20 cellular contexts compared by ENCODE assay signal in genomic region chr14:93540235-93540634, GRCh38.
DNase-seq lines count a peak whose midpoint lies in the region; ATAC-seq, FAIRE-seq and TF ChIP-seq lines count a peak whose summit lies in the region.
"Had no signal": no experiment of that assay in that cellular context is flagged by ENCODE, and none has a peak within 500 bp of the region (broad histone marks: within the 10 kb centered on the region; RNA-seq: fewer than 3 reads in every experiment).

No MANE protein-coding gene starts in this region.

- H3K4me1 ChIP-seq in OCI-LY3 (ENCODE audit: low read length) (peaks cover 21% of the 10 kb centered on the region), K562 (replicated peaks in 1 of 2; ENCODE audit: control insufficient read depth in 2 of 2, insufficient read depth in 2 of 2, low read length in 2 of 2) (no peaks in the 10 kb centered on the region), neuronal stem cell (ENCODE audit: control insufficient read depth in 2 of 2, insufficient read depth in 1 of 2, low read depth in 1 of 2, low read length in 2 of 2) (peaks cover 0 to 7% of the 10 kb centered on the region in 2 donors), gastroesophageal sphincter (no peaks in the 10 kb centered on the region)
- H3K4me1 ChIP-seq: BE2C, Caco-2 had no signal

- no peak overlapping the region for H4K8ac ChIP-seq in neuronal stem cell (ENCODE audit: low read depth, low read length)

- H3K36me3 ChIP-seq in OCI-LY3 (replicated peaks; ENCODE audit: low read depth, low read length) (no peaks in the 10 kb centered on the region), K562 (ENCODE audit: control insufficient read depth, insufficient read depth, low read length) (no peaks in the 10 kb centered on the region), neuronal stem cell (replicated peaks in 1 of 2; ENCODE audit: control insufficient read depth in 2 of 2, insufficient read depth in 2 of 2, low read length in 2 of 2) (peaks cover 0 to 2% of the 10 kb centered on the region in 2 donors), gastroesophageal sphincter (no peaks in the 10 kb centered on the region)
- H3K36me3 ChIP-seq: BLaER1 had no signal

- intact Hi-C loops in K562 (cut with micrococcal nuclease) = no loop called here

- H2AK5ac ChIP-seq in neuronal stem cell (ENCODE audit: low read depth, low read length) = no peak overlapping the region

- H3K4me3 ChIP-seq in OCI-LY3 (ENCODE audit: low read length) (no peak overlapping the region), K562 (no peak overlapping the region), neuronal stem cell (ENCODE audit: low read length in 2 of 2) (no peak overlapping the region), gastroesophageal sphincter (no peak overlapping the region)
- H3K4me3 ChIP-seq: BLaER1 had no signal

- no peak for DNase-seq in GM12891 (ENCODE audit: insufficient read length, low spot score)
- DNase-seq in K562 (ENCODE audit: extremely low read depth in 1 of 4, low spot score in 3 of 4) = no peak
- DNase-seq in neuronal stem cell (ENCODE audit: low spot score) = no peak
- DNase-seq in mesenteric fat pad (ENCODE audit: low spot score) = no peak
- DNase-seq: 8988T; ACHN; BE2C; C1 segment of cervical spinal cord; Caco-2; Calu3; CD4-positive, alpha-beta memory T cell; CD4-positive, CD25-positive, alpha-beta regulatory T cell; DMS79 treated with DMSO at 0.1 percent for 48 hours; GF-D8 had no signal

- H3K79me2 ChIP-seq in OCI-LY3 (ENCODE audit: low read length) = no peaks in the 10 kb centered on the region
- no peaks in the 10 kb centered on the region for H3K79me2 ChIP-seq in K562 (ENCODE audit: control insufficient read depth, insufficient read depth, low read length)

- no peak overlapping the region for H3K27ac ChIP-seq in OCI-LY3 (ENCODE audit: low read length)
- no peak overlapping the region for H3K27ac ChIP-seq in K562 (ENCODE audit: extremely low read depth, low read depth, low read length)
- H3K27ac ChIP-seq in neuronal stem cell (replicated peaks; ENCODE audit: low read length) = no peak overlapping the region
- no peak overlapping the region for H3K27ac ChIP-seq in gastroesophageal sphincter
- H3K27ac ChIP-seq: BLaER1 had no signal

- H3K9me1 ChIP-seq in K562 (ENCODE audit: control insufficient read depth, insufficient read depth, low read length) = no peaks in the 10 kb centered on the region

- H3K79me1 ChIP-seq in neuronal stem cell (ENCODE audit: low read depth, low read length) = no peaks in the 10 kb centered on the region

- H3K27me3 ChIP-seq in OCI-LY3 (ENCODE audit: low read depth, low read length) = no peaks in the 10 kb centered on the region
- peaks cover 0 to 4% of the 10 kb centered on the region in 2 experiments; a peak in 1 of 5 replicates for H3K27me3 ChIP-seq in K562 (ENCODE audit: control insufficient read depth in 2 of 2, insufficient read depth in 2 of 2, low read length in 2 of 2)
- no peaks in the 10 kb centered on the region for H3K27me3 ChIP-seq in neuronal stem cell (ENCODE audit: control insufficient read depth in 3 of 3, insufficient read depth in 3 of 3, low read depth in 1 of 3, low read length in 3 of 3)
- H3K27me3 ChIP-seq in gastroesophageal sphincter = no peaks in the 10 kb centered on the region
- H3K27me3 ChIP-seq: BE2C, BLaER1 had no signal

- no peak for TF ChIP-seq RAD21 in K562 (CRISPR knock-in tag; conservative IDR thresholded peaks at IDR 0.05 in 1 of 2, IDR thresholded peaks at IDR 0.05 in 1 of 2)

- H3K14ac ChIP-seq in neuronal stem cell (ENCODE audit: low read length) = no peak overlapping the region

- POLR2A ChIA-PET in K562 (lab: Yijun Ruan, JAX) = no interaction called here

- H2AFZ ChIP-seq in OCI-LY3 (ENCODE audit: low read depth, low read length) (no peak overlapping the region), K562 (ENCODE audit: low read depth, low read length) (no peak overlapping the region), neuronal stem cell (ENCODE audit: low read length) (no peak overlapping the region)

- H2BK12ac ChIP-seq in neuronal stem cell (ENCODE audit: low read length) = no peak overlapping the region

- ATAC-seq in K562 = no peak
- ATAC-seq in gastroesophageal sphincter = no peak
- ATAC-seq in GM21737 (IDR thresholded peaks at IDR 0.05; ENCODE audit: unreplicated experiment) = no peak

- H2BK5ac ChIP-seq in neuronal stem cell (ENCODE audit: low read length) = no peak overlapping the region

- peak; percentile 33 for FAIRE-seq in GM12891 (lab: Jason Lieb, UNC)
- no peak for FAIRE-seq in K562 (lab: Jason Lieb, UNC)
- FAIRE-seq: G401.6, GM19239 had no signal

- H3K9me3 ChIP-seq in OCI-LY3 (ENCODE audit: insufficient read depth, low read length) = no peaks in the 10 kb centered on the region
- no peaks in the 10 kb centered on the region for H3K9me3 ChIP-seq in K562 (replicated peaks; ENCODE audit: control insufficient read depth, insufficient read depth, low read depth, low read length)
- peaks cover 0 to 3% of the 10 kb centered on the region in 2 donors for H3K9me3 ChIP-seq in neuronal stem cell (replicated peaks in 1 of 2; ENCODE audit: control insufficient read depth in 2 of 2, insufficient read depth in 1 of 2, low read depth in 1 of 2, low read length in 2 of 2)
- H3K9me3 ChIP-seq in gastroesophageal sphincter = no peaks in the 10 kb centered on the region
- H3K9me3 ChIP-seq: BE2C, BLaER1, Caco-2 had no signal

- 0% methylated on average over 1 of the region's 1 CpG for WGBS in K562 (ENCODE audit: insufficient coverage, low coverage, missing lambda C conversion rate)
- no CpG with 5 or more reads among the region's 1 CpG for WGBS in neuronal stem cell (ENCODE audit: extremely low coverage in 2 of 2, insufficient read length in 2 of 2, insufficient replicate concordance in 1 of 2), 2 donors
- 15 to 45% methylated on average over 1 of the region's 1 CpG for WGBS in gastroesophageal sphincter (ENCODE audit: low coverage in 1 of 2), 2 donors

- H3K9ac ChIP-seq in OCI-LY3 (ENCODE audit: low read length) (no peak overlapping the region), K562 (ENCODE audit: insufficient read depth in 1 of 2, low read depth in 2 of 2, low read length in 2 of 2) (no peak overlapping the region), neuronal stem cell (ENCODE audit: low read depth, low read length, poor library complexity) (peak overlapping the region; percentile 2)
- H3K9ac ChIP-seq: BLaER1 had no signal

- BruUV-seq in K562 (replicated peaks; lab: Mats Ljungman, UMichigan) = no TSS peak

- H3K23ac ChIP-seq in neuronal stem cell (ENCODE audit: low read depth, low read length, poor library complexity) = no peak overlapping the region

- no peak for TF ChIP-seq CTCF in OCI-LY3 (IDR thresholded peaks at IDR 0.05; ENCODE audit: low read depth, low read length)
- TF ChIP-seq CTCF in K562 (IDR thresholded peaks at IDR 0.05 in 2 of 3, conservative IDR thresholded peaks at IDR 0.05 in 1 of 3; ENCODE audit: insufficient read depth in 2 of 3, low read depth in 1 of 3, low read length in 3 of 3) = no peak
- TF ChIP-seq CTCF in gastroesophageal sphincter (IDR thresholded peaks at IDR 0.05) = no peak

- H4K20me1 ChIP-seq in OCI-LY3 (ENCODE audit: insufficient read depth, low read length) (no peaks in the 10 kb centered on the region), K562 (replicated peaks; ENCODE audit: control insufficient read depth, insufficient read depth, low read length) (no peaks in the 10 kb centered on the region)
- H4K20me1 ChIP-seq: BLaER1 had no signal

- H3K4ac ChIP-seq in neuronal stem cell (ENCODE audit: low read length) = no peak overlapping the region

- TF ChIP-seq POLR2A in GM12891 (IDR thresholded peaks at IDR 0.05; ENCODE audit: low read depth, low read length) (no peak), K562 (conservative IDR thresholded peaks at IDR 0.05) (no peak), gastroesophageal sphincter (IDR thresholded peaks at IDR 0.05) (no peak)

- H2BK15ac ChIP-seq in neuronal stem cell (ENCODE audit: low read length) = no peak overlapping the region

- TF ChIP-seq EP300 in K562 (IDR thresholded peaks at IDR 0.05; ENCODE audit: low read length) (no peak), gastroesophageal sphincter (IDR thresholded peaks at IDR 0.05) (no peak)

- H3K4me2 ChIP-seq in OCI-LY3 (ENCODE audit: low read length) (peak overlapping the region; percentile 18; the same call in 1 of the 2 replicates), K562 (ENCODE audit: insufficient read depth, low read length) (no peak overlapping the region), neuronal stem cell (ENCODE audit: insufficient read depth, low read length, poor library complexity, severe bottlenecking) (no peak overlapping the region)
- H3K4me2 ChIP-seq: BLaER1 had no signal

- H2BK120ac ChIP-seq in neuronal stem cell (ENCODE audit: low read depth, low read length) = no peak overlapping the region

- CTCF ChIA-PET in K562 (lab: Yijun Ruan, JAX; ENCODE audit: low intra/inter-chr PET ratio) = interaction anchor here (0.6 kb wide), 1 partner anchor 307 kb away, joined by 3 read pairs; no protein-coding TSS in a partner anchor

- no peak overlapping the region for H3K18ac ChIP-seq in neuronal stem cell (ENCODE audit: low read length)

- in situ Hi-C loops in K562 (cut with MboI) = loop anchor here (5.0 kb wide), 1 partner anchor 298 kb away; no protein-coding TSS in a partner anchor

- no peak overlapping the region for H4K91ac ChIP-seq in neuronal stem cell (ENCODE audit: low read depth, low read length, poor library complexity)

TF ChIP-seq in GM12891, 5 proteins besides CTCF, POLR2A, EP300 and RAD21:
- TF ChIP-seq PAX5 (IDR thresholded peaks at IDR 0.05; ENCODE audit: insufficient read depth, low read length, severe bottlenecking) (no peak), TAF1 (IDR thresholded peaks at IDR 0.05; ENCODE audit: low read depth, low read length) (no peak), POU2F2 (IDR thresholded peaks at IDR 0.05; ENCODE audit: low read depth, low read length) (no peak), SPI1 (IDR thresholded peaks at IDR 0.05; ENCODE audit: low read depth, low read length) (no peak), POLR2AphosphoS5 (IDR thresholded peaks at IDR 0.05; ENCODE audit: low read depth, low read length) (no peak)

TF ChIP-seq in K562, 482 proteins besides CTCF, POLR2A, EP300 and RAD21:
- TF ChIP-seq RBM25 (IDR thresholded peaks at IDR 0.05; ENCODE audit: low read depth, low read length, severe bottlenecking) (peak; percentile 53), NEUROD1 (IDR thresholded peaks at IDR 0.05; ENCODE audit: borderline replicate concordance, low read depth, low read length, partially characterized antibody) (no peak)
TF ChIP-seq in K562: peak in this region for 1.
